In the genomic region with DNA sequence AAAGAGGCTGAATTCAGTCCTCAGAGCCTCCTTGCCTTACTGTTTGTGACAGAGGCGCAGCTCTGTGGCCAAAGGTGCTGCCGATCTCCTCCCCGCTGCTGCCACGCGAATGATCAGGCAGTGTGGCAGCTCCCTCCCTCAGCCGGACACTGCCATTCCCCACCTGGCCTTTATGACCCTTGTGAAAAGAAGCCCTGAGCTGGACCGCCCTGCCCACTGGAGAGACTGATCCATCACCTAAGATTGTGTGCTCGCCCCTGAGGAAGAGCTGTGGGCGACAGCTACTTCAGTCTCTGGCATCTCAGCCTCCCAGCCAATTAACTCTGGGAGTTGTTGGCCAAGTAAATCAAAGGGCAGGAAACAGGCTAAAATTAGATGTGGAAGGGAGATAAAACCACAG, we compare ENCODE assay signal across 19 cellular contexts.
A peak's percentile ranks its signal among the peaks of the same experiment; 100 is the strongest.
DNase-seq lines count a peak whose midpoint lies in the region; ATAC-seq and TF ChIP-seq lines count a peak whose summit lies in the region.
"Had no signal": no experiment of that assay in that cellular context is flagged by ENCODE, and none has a peak within 500 bp of the region (broad histone marks: within the 10 kb centered on the region; RNA-seq: fewer than 3 reads in every experiment).

No MANE protein-coding gene starts in this region.

- intact Hi-C loops in breast epithelium (cut with DNase I; ENCODE audit: low total_unique reads) (no loop called here), MCF 10A (cut with micrococcal nuclease) (no loop called here), right cardiac atrium (cut with DNase I) (no loop called here)

- no peak for TF ChIP-seq EP300 in SK-N-SH (IDR thresholded peaks at IDR 0.05; ENCODE audit: borderline replicate concordance in 1 of 2, low read depth in 1 of 2, low read length in 1 of 2)

- H3K4me1 ChIP-seq in breast epithelium, result no peaks in the 10 kb centered on the region
- peaks cover 5 to 14% of the 10 kb centered on the region in 2 experiments; a peak in 2 of 4 replicates for H3K4me1 ChIP-seq in SK-N-SH (ENCODE audit: control insufficient read depth in 1 of 2, insufficient read depth in 2 of 2, low read depth in 1 of 2, low read length in 1 of 2)
- peaks cover 6% of the 10 kb centered on the region for H3K4me1 ChIP-seq in right cardiac atrium (ENCODE audit: control insufficient read depth, insufficient read depth, low read length)
- no peaks in the 10 kb centered on the region for H3K4me1 ChIP-seq in urinary bladder (ENCODE audit: insufficient read depth)
- H3K4me1 ChIP-seq: gastrocnemius medialis, sigmoid colon had no signal

- ATAC-seq in right cardiac atrium, result peak; percentile 40 to 69
- ATAC-seq in HG03196 (IDR thresholded peaks at IDR 0.05; ENCODE audit: unreplicated experiment), result no peak
- ATAC-seq in GM21723 (IDR thresholded peaks at IDR 0.05; ENCODE audit: unreplicated experiment), result no peak
- ATAC-seq: gastrocnemius medialis, HCT116 had no signal

- DNase-seq in breast epithelium (ENCODE audit: low spot score in 2 of 2), result no peak
- DNase-seq in MCF 10A (ENCODE audit: unreplicated experiment), result no peak
- peak; percentile 25 for DNase-seq in SK-N-SH
- DNase-seq in right cardiac atrium, result peak in 1 of 3 donors; percentile 42
- no peak for DNase-seq in inferior parietal cortex (ENCODE audit: extremely low spot score)
- DNase-seq: activated CD4-positive, alpha-beta T cell treated with anti-CD3 and anti-CD28 coated beads, Interleukin-2, amount 10 ng/mL, durations not matched to agents 24 days and 14 days; activated gamma-delta T cell; adrenal gland; central memory CD4-positive, alpha-beta T cell; gastrocnemius medialis; IMR-90; sigmoid colon; stimulated activated naive CD4-positive, alpha-beta T cell treated with Interleukin-2 at 50 U/mL for 16 hours; T-helper 1 cell; trophoblast cell had no signal

- no peaks in the 10 kb centered on the region for H3K27me3 ChIP-seq in breast epithelium
- no peaks in the 10 kb centered on the region for H3K27me3 ChIP-seq in SK-N-SH (ENCODE audit: insufficient read depth)
- H3K27me3 ChIP-seq in right cardiac atrium (ENCODE audit: control insufficient read depth, insufficient read depth), result no peaks in the 10 kb centered on the region
- H3K27me3 ChIP-seq: adrenal gland, gastrocnemius medialis, sigmoid colon had no signal

- H3K27ac ChIP-seq in breast epithelium (peak overlapping the region; percentile 22 to 38), SK-N-SH (ENCODE audit: low read depth in 2 of 2, low read length in 1 of 2) (peak overlapping the region in 1 of 2 experiments; percentile 64; a peak in 2 of 4 replicates), right cardiac atrium (ENCODE audit: low read length) (peak overlapping the region; percentile 30), urinary bladder (ENCODE audit: low read depth) (peak overlapping the region; percentile 49)
- H3K27ac ChIP-seq: adrenal gland, gastrocnemius medialis, sigmoid colon had no signal

- no TSS peak for BruUV-seq in MCF 10A (replicated peaks; lab: Mats Ljungman, UMichigan)

- no peak overlapping the region for H3K9ac ChIP-seq in SK-N-SH

- H3K36me3 Mint-ChIP-seq in MCF 10A (ENCODE audit: insufficient read depth, unreplicated experiment), result no peaks in the 10 kb centered on the region

- no peaks in the 10 kb centered on the region for H3K9me2 ChIP-seq in SK-N-SH

- H3K27me3 Mint-ChIP-seq in MCF 10A (ENCODE audit: insufficient read depth, unreplicated experiment), result peaks cover 39% of the 10 kb centered on the region

- TF ChIP-seq POLR2A in breast epithelium (IDR thresholded peaks at IDR 0.05), result no peak

- H3K9me3 ChIP-seq in breast epithelium (no peaks in the 10 kb centered on the region), SK-N-SH (no peaks in the 10 kb centered on the region), right cardiac atrium (ENCODE audit: control insufficient read depth, low read length) (no peaks in the 10 kb centered on the region)
- H3K9me3 ChIP-seq: adrenal gland, gastrocnemius medialis, sigmoid colon had no signal

- no peak overlapping the region for H3K4me3 Mint-ChIP-seq in MCF 10A (ENCODE audit: unreplicated experiment)
- H3K4me3 Mint-ChIP-seq: activated CD4-positive, alpha-beta T cell treated with anti-CD3 and anti-CD28 coated beads, Interleukin-2, amount 10 ng/mL, durations not matched to agents 24 days and 14 days had no signal

- CTCF ChIA-PET in MCF 10A (lab: Yijun Ruan, JAX), result interaction anchor here (0.6 kb wide), 1 partner anchor 1031 kb away, joined by 4 read pairs; no protein-coding TSS in a partner anchor
- CTCF ChIA-PET in SK-N-SH (lab: Yijun Ruan, JAX), result interaction anchor here (0.8 to 1.5 kb wide), 3 partner anchors 27 to 435 kb away, joined by 3 to 4 read pairs (median 3); no protein-coding TSS in a partner anchor

- TF ChIP-seq RAD21 in SK-N-SH (IDR thresholded peaks at IDR 0.05; ENCODE audit: low read length), result no peak

- H3F3A ChIP-seq in SK-N-SH (replicated peaks; ENCODE audit: insufficient read depth), result no peaks in the 10 kb centered on the region

- H3K9me3 Mint-ChIP-seq in MCF 10A (ENCODE audit: unreplicated experiment), result no peaks in the 10 kb centered on the region
- H3K9me3 Mint-ChIP-seq: activated CD4-positive, alpha-beta T cell treated with anti-CD3 and anti-CD28 coated beads, Interleukin-2, amount 10 ng/mL, durations not matched to agents 24 days and 14 days had no signal

- peak overlapping the region in 1 of 3 donors; percentile 7 for H3K4me3 ChIP-seq in breast epithelium
- no peak overlapping the region for H3K4me3 ChIP-seq in SK-N-SH (ENCODE audit: low read depth in 2 of 2, low read length in 1 of 2)
- H3K4me3 ChIP-seq in right cardiac atrium (ENCODE audit: low read length), result no peak overlapping the region
- H3K4me3 ChIP-seq in urinary bladder (ENCODE audit: low read depth, low read length), result no peak overlapping the region
- H3K4me3 ChIP-seq: adrenal gland, gastrocnemius medialis, sigmoid colon had no signal

- no peak for TF ChIP-seq CTCF in breast epithelium (IDR thresholded peaks at IDR 0.05)
- TF ChIP-seq CTCF in MCF 10A (IDR thresholded peaks at IDR 0.05; ENCODE audit: unreplicated experiment), result no peak
- TF ChIP-seq CTCF in SK-N-SH (IDR thresholded peaks at IDR 0.05), result no peak

- POLR2A ChIA-PET in MCF 10A (lab: Yijun Ruan, JAX), result interaction anchor here (0.8 kb wide), 1 partner anchor 160 kb away, joined by 3 read pairs; no protein-coding TSS in a partner anchor
- POLR2A ChIA-PET in SK-N-SH (lab: Yijun Ruan, JAX), result interaction anchor here (0.9 kb wide), 1 partner anchor 298 kb away, joined by 3 read pairs; no protein-coding TSS in a partner anchor

- H3K27ac Mint-ChIP-seq in MCF 10A (ENCODE audit: low read depth, unreplicated experiment), result no peak overlapping the region
- H3K27ac Mint-ChIP-seq: activated CD4-positive, alpha-beta T cell treated with anti-CD3 and anti-CD28 coated beads, Interleukin-2, amount 10 ng/mL, durations not matched to agents 24 days and 14 days had no signal

- 73% methylated on average over 6 of the region's 9 CpGs for WGBS in SK-N-SH (ENCODE audit: low lambda C conversion rate)
- WGBS in right cardiac atrium, result 51% methylated on average over 9 of the region's 9 CpGs
- whole genome bisulfite sequencing in urinary bladder, result 64% methylated on average over 9 of the region's 9 CpGs

- no peaks in the 10 kb centered on the region for H4K20me1 ChIP-seq in SK-N-SH (ENCODE audit: insufficient read depth)

- H2AFZ ChIP-seq in SK-N-SH (ENCODE audit: low read depth), result peak overlapping the region; percentile 13; the same call in 1 of the 2 replicates

- no peaks in the 10 kb centered on the region for H3K79me2 ChIP-seq in SK-N-SH (ENCODE audit: insufficient read depth)

- H3K4me1 Mint-ChIP-seq in MCF 10A (ENCODE audit: insufficient read depth, unreplicated experiment), result no peaks in the 10 kb centered on the region
- H3K4me1 Mint-ChIP-seq: activated CD4-positive, alpha-beta T cell treated with anti-CD3 and anti-CD28 coated beads, Interleukin-2, amount 10 ng/mL, durations not matched to agents 24 days and 14 days had no signal

- H3K36me3 ChIP-seq in breast epithelium, result no peaks in the 10 kb centered on the region
- H3K36me3 ChIP-seq in SK-N-SH (replicated peaks in 1 of 2; ENCODE audit: control insufficient read depth in 1 of 2, insufficient read depth in 2 of 2, low read length in 1 of 2), result no peaks in the 10 kb centered on the region
- no peaks in the 10 kb centered on the region for H3K36me3 ChIP-seq in urinary bladder (ENCODE audit: insufficient read depth)
- H3K36me3 ChIP-seq: adrenal gland, gastrocnemius medialis, sigmoid colon had no signal

- H3K4me2 ChIP-seq in SK-N-SH, result peak overlapping the region; percentile 44

TF ChIP-seq in SK-N-SH, 30 proteins besides CTCF, POLR2A, EP300 and RAD21:
- TF ChIP-seq, protein P1, sequence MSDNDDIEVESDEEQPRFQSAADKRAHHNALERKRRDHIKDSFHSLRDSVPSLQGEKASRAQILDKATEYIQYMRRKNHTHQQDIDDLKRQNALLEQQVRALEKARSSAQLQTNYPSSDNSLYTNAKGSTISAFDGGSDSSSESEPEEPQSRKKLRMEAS (IDR thresholded peaks at IDR 0.05; ENCODE audit: low read depth), result no peak
- peak; percentile 59; the same call in 1 of the 2 replicates for TF ChIP-seq GATA2 (CRISPR knock-in tag; IDR thresholded peaks at IDR 0.05)
- TF ChIP-seq RFX5 (IDR thresholded peaks at IDR 0.05; ENCODE audit: low read length), result no peak
- TF ChIP-seq, protein P2, sequence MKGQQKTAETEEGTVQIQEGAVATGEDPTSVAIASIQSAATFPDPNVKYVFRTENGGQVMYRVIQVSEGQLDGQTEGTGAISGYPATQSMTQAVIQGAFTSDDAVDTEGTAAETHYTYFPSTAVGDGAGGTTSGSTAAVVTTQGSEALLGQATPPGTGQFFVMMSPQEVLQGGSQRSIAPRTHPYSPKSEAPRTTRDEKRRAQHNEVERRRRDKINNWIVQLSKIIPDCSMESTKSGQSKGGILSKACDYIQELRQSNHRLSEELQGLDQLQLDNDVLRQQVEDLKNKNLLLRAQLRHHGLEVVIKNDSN (IDR thresholded peaks at IDR 0.05; ENCODE audit: borderline replicate concordance, low read depth), result no peak

Comparison
In these comparisons a context has a peak if more than half of its experiments do, and no peak if none do; other contexts are left out.
1. ATAC-seq: peak in right cardiac atrium (2 of 2); none in HG03196 (single experiment) and GM21723 (single experiment).